ENCODE assay signal across 10 cellular contexts in the genomic region with DNA sequence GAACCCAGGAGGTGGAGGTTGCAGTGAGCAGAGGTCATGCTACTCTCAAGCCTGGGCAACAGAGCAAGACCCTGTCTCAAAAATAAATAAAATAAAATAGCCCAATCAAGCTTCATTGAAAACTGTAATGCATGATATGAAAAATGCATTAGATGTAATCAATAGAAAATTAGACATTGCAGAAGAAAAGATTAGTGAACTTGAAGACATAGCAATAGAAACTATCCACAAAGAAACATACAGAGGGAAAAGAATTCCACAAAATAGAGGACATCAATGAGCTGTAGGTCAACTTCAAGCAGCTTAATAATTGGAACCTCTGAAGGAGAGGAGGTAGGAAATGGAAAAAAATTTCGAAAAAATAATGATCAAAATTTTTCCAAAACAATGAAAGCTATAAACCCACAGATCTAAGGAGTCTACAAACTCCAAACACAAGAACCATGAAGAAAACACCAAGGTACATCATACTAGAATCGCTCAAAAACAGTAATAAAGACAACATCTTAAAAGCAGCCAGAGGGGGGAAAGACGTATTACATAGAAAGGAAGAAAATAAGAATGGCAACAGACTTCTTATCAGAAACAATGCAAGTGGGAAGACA.
"Had no signal": no experiment of that assay in that cellular context is flagged by ENCODE, and none has a peak within 500 bp of the region (broad histone marks: within the 10 kb centered on the region; RNA-seq: fewer than 3 reads in every experiment).

No MANE protein-coding gene starts in this region.

- H3K27ac Mint-ChIP-seq: GM23338, H9, HFFc6 had no signal

- H2AFZ ChIP-seq: GM23338 had no signal

- H3K4me2 ChIP-seq: GM23338, KMS-11 had no signal

- H3K4me3 Mint-ChIP-seq: GM23338, H9, HFFc6 had no signal

- DNase-seq: H9, HCEC 1CT, HFFc6, KBM-7 had no signal

- FAIRE-seq: H1, H54, HepG2 had no signal

- H3K27ac ChIP-seq: HL-60, KMS-11 had no signal

- H3K4me3 ChIP-seq: GM23338 had no signal

- H3K9me3 Mint-ChIP-seq: GM23338 had no signal

- ATAC-seq: GM23338, HepG2 had no signal

- H3K9ac ChIP-seq: KMS-11 had no signal
